13 cellular contexts compared by ENCODE assay signal in the genomic region with DNA sequence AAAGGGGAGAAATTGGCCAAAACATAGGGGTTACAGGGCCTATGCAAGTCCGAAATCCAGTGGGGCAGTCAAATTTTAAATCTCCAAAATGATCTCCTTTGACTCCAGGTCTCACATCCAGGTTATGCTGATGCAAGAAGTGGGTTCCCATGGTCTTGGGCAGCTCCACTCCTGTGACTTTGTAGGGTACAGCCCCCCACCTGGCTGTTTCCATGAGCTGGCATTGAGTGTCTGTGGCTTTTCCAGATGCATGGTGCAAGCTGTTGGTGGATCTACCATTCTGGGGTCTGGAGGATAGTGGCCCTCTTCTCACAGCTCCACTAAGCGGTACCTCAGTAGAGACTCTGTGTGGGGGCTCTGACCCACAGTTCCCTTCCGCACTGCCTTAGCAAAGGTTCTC. TPM values are rescaled to one million over a fixed set of nuclear protein-coding genes. Genes with fewer than 3 reads are reported as not detected.
"Had no signal": no experiment of that assay in that cellular context is flagged by ENCODE, and none has a peak within 500 bp of the region (broad histone marks: within the 10 kb centered on the region; RNA-seq: fewer than 3 reads in every experiment).

No MANE protein-coding gene starts in this region.

RNA-seq across cellular contexts. Expression of a gene that starts 54.2 kb away (rescaled TPM):
- total RNA-seq: activated B cell treated with CpG ODN at 0.5 μM for 24 hours; activated CD4-positive, alpha-beta memory T cell treated with anti-CD3 and anti-CD28 coated beads for 36 hours; activated CD4-positive, alpha-beta memory T cell treated with anti-CD3 and anti-CD28 coated beads, Interleukin-2, amount 10 ng/mL, durations not matched to agents 7 days and 5 days; activated CD4-positive, alpha-beta T cell treated with anti-CD3 and anti-CD28 coated beads for 36 hours; activated CD4-positive, alpha-beta T cell treated with anti-CD3 and anti-CD28 coated beads, Interleukin-2, amount 10 ng/mL, durations not matched to agents 24 days and 14 days; activated CD4-positive, alpha-beta T cell treated with anti-CD3 and anti-CD28 coated beads, Interleukin-2, amount 10 ng/mL, durations not matched to agents 7 days and 5 days; activated CD8-positive, alpha-beta memory T cell treated with anti-CD3 and anti-CD28 coated beads for 36 hours; activated CD8-positive, alpha-beta memory T cell treated with anti-CD3 and anti-CD28 coated beads, Interleukin-2, amount 10 ng/mL, durations not matched to agents 7 days and 5 days; activated CD8-positive, alpha-beta T cell treated with anti-CD3 and anti-CD28 coated beads for 36 hours; activated CD8-positive, alpha-beta T cell treated with anti-CD3 and anti-CD28 coated beads, Interleukin-2, amount 10 ng/mL, durations not matched to agents 7 days and 5 days; T-helper 17 cell; T-helper 2 cell treated with Interferon-gamma antibody and Interleukin-4, amounts not matched to agents 100 ng/mL and 5 ng/mL, for 36 hours; WTC11 had no signal
